ENCODE assay signal across 19 cellular contexts in genomic region chr15:35755237-35755802, GRCh38.
DNase-seq lines count a peak whose midpoint lies in the region; ATAC-seq and TF ChIP-seq lines count a peak whose summit lies in the region.
"Had no signal": no experiment of that assay in that cellular context is flagged by ENCODE, and none has a peak within 500 bp of the region (broad histone marks: within the 10 kb centered on the region; RNA-seq: fewer than 3 reads in every experiment).

No MANE protein-coding gene starts in this region.

- WGBS in SK-N-SH (ENCODE audit: low lambda C conversion rate) = 70% methylated on average over 2 of the region's 2 CpGs

- no peaks in the 10 kb centered on the region for H3K27me3 Mint-ChIP-seq in mesothelial cell of epicardium (ENCODE audit: low read depth)

- H2AFZ ChIP-seq in SK-N-SH (ENCODE audit: low read depth) = no peak overlapping the region
- H2AFZ ChIP-seq: PC-9 had no signal

- no peaks in the 10 kb centered on the region for H3K9me3 Mint-ChIP-seq in mesothelial cell of epicardium
- H3K9me3 Mint-ChIP-seq: CD4-positive, alpha-beta memory T cell had no signal

- peaks cover 2% of the 10 kb centered on the region for H3K36me3 Mint-ChIP-seq in mesothelial cell of epicardium
- H3K36me3 Mint-ChIP-seq: CD4-positive, alpha-beta memory T cell had no signal

- no peaks in the 10 kb centered on the region for H3K79me2 ChIP-seq in SK-N-SH (ENCODE audit: insufficient read depth)

- CTCF ChIA-PET in SK-N-SH (lab: Yijun Ruan, JAX) = interaction anchor here (0.7 to 1.1 kb wide), 5 partner anchors 11 to 746 kb away, joined by 3 to 5 read pairs (median 3); no protein-coding TSS in a partner anchor

- peak overlapping the region; percentile 55 for H3K27ac Mint-ChIP-seq in mesothelial cell of epicardium
- H3K27ac Mint-ChIP-seq: CD4-positive, alpha-beta memory T cell had no signal

- POLR2A ChIA-PET in SK-N-SH (lab: Yijun Ruan, JAX) = no interaction called here

- no peak overlapping the region for H3K4me3 ChIP-seq in SK-N-SH (ENCODE audit: low read depth in 2 of 2, low read length in 1 of 2)
- H3K4me3 ChIP-seq: PC-9 had no signal

- no peak for TF ChIP-seq CTCF in SK-N-SH (IDR thresholded peaks at IDR 0.05)
- no peak for TF ChIP-seq CTCF in mesothelial cell of epicardium (IDR thresholded peaks at IDR 0.05; ENCODE audit: unreplicated experiment)

- H3K9me2 ChIP-seq in SK-N-SH = no peaks in the 10 kb centered on the region

- no peaks in the 10 kb centered on the region for H3K9me3 ChIP-seq in SK-N-SH
- H3K9me3 ChIP-seq: BE2C had no signal

- H3K4me3 Mint-ChIP-seq in mesothelial cell of epicardium = no peak overlapping the region
- H3K4me3 Mint-ChIP-seq: CD4-positive, alpha-beta memory T cell had no signal

- TF ChIP-seq EP300 in SK-N-SH (IDR thresholded peaks at IDR 0.05; ENCODE audit: borderline replicate concordance in 1 of 2, low read depth in 1 of 2, low read length in 1 of 2) = no peak

- DNase-seq in SK-N-SH (no peak), amniotic epithelial cell (ENCODE audit: low read depth) (peak; percentile 40), mesothelial cell of epicardium (ENCODE audit: low spot score in 2 of 2, unreplicated experiment in 2 of 2) (no peak), NK-92 (lab: John Stamatoyannopoulos, UW; ENCODE audit: unreplicated experiment) (no peak), substantia nigra (lab: John Stamatoyannopoulos, UW) (no peak)
- DNase-seq in activated T-cell treated with anti-CD3 and anti-CD28 coated beads, Interleukin-2, amount 50 U/mL, for 48 hours = no peak
- no peak for DNase-seq in activated CD4-positive, alpha-beta T cell treated with anti-CD3 and anti-CD28 coated beads, Interleukin-2, amount 50 U/mL, for 48 hours
- DNase-seq: BE2C; CD4-positive, alpha-beta memory T cell; H7; KG1; NCI-H1417; NCI-H187 treated with DMSO at 0.1 percent for 48 hours; NCI-H2227 treated with DMSO at 0.1 percent for 48 hours; NCI-H510A treated with DMSO at 0.1 percent for 48 hours; NCI-H774; PC-9 had no signal

- H3K9ac ChIP-seq in SK-N-SH = no peak overlapping the region

- no peaks in the 10 kb centered on the region for H3F3A ChIP-seq in SK-N-SH (replicated peaks; ENCODE audit: insufficient read depth)

- peak; percentile 20; the same call in 2 of the 3 replicates for ATAC-seq in SK-N-SH treated with all-trans-retinoic acid at 6 μM for 48 hours

- H3K27ac ChIP-seq in SK-N-SH (ENCODE audit: low read depth in 2 of 2, low read length in 1 of 2) (peak overlapping the region in 1 of 2 experiments; percentile 53; a peak in 2 of 4 replicates), substantia nigra (ENCODE audit: low read depth, low read length, poor library complexity, severe bottlenecking) (no peak overlapping the region)
- H3K27ac ChIP-seq: 22Rv1, PC-9 had no signal

- H3K27me3 ChIP-seq in SK-N-SH (ENCODE audit: insufficient read depth) = no peaks in the 10 kb centered on the region
- H3K27me3 ChIP-seq: BE2C had no signal

- no peaks in the 10 kb centered on the region for H3K36me3 ChIP-seq in SK-N-SH (replicated peaks in 1 of 2; ENCODE audit: control insufficient read depth in 1 of 2, insufficient read depth in 2 of 2, low read length in 1 of 2)
- H3K36me3 ChIP-seq: BE2C had no signal

- peaks cover 72% of the 10 kb centered on the region for H3K4me1 Mint-ChIP-seq in mesothelial cell of epicardium

- no peak overlapping the region for H3K4me2 ChIP-seq in SK-N-SH
- H3K4me2 ChIP-seq: PC-9 had no signal

- H4K20me1 ChIP-seq in SK-N-SH (ENCODE audit: insufficient read depth) = no peaks in the 10 kb centered on the region

- no peak for TF ChIP-seq RAD21 in SK-N-SH (IDR thresholded peaks at IDR 0.05; ENCODE audit: low read length)

- H3K4me1 ChIP-seq in SK-N-SH (ENCODE audit: control insufficient read depth in 1 of 2, insufficient read depth in 2 of 2, low read depth in 1 of 2, low read length in 1 of 2) = peaks cover 0 to 19% of the 10 kb centered on the region in 2 experiments; a peak in 3 of 4 replicates
- H3K4me1 ChIP-seq: BE2C had no signal

TF ChIP-seq in SK-N-SH treated with all-trans-retinoic acid at 6 μM for 48 hours, 23 proteins besides CTCF, POLR2A, EP300 and RAD21 (continues in another document):
- no peak for TF ChIP-seq SNAI2 (CRISPR knock-in tag; IDR thresholded peaks at IDR 0.05)
- no peak for TF ChIP-seq CREB5 (CRISPR knock-in tag; IDR thresholded peaks at IDR 0.05; ENCODE audit: low read depth)
- no peak for TF ChIP-seq PPARA (CRISPR knock-in tag; IDR thresholded peaks at IDR 0.05; ENCODE audit: borderline replicate concordance)
- TF ChIP-seq ISL1 (CRISPR knock-in tag; IDR thresholded peaks at IDR 0.05) = no peak
- no peak for TF ChIP-seq TOX (CRISPR knock-in tag; IDR thresholded peaks at IDR 0.05; ENCODE audit: borderline replicate concordance)
- no peak for TF ChIP-seq BACH2 (CRISPR knock-in tag; IDR thresholded peaks at IDR 0.05; ENCODE audit: borderline replicate concordance)
- TF ChIP-seq TCF4 (CRISPR knock-in tag; IDR thresholded peaks at IDR 0.05; ENCODE audit: borderline replicate concordance) = no peak
- TF ChIP-seq ZNF8 (CRISPR knock-in tag; IDR thresholded peaks at IDR 0.05) = no peak
- no peak for TF ChIP-seq ZNF70 (CRISPR knock-in tag; IDR thresholded peaks at IDR 0.05)
- TF ChIP-seq CSDC2 (CRISPR knock-in tag; IDR thresholded peaks at IDR 0.05) = no peak
- no peak for TF ChIP-seq OSR1 (CRISPR knock-in tag; IDR thresholded peaks at IDR 0.05)
- no peak for TF ChIP-seq ZNF565 (CRISPR knock-in tag; conservative IDR thresholded peaks at IDR 0.05; ENCODE audit: low read depth)

TF ChIP-seq in SK-N-SH, 30 proteins besides CTCF, POLR2A, EP300 and RAD21:
- TF ChIP-seq PBX3 (IDR thresholded peaks at IDR 0.05) (no peak), FOSL2 (IDR thresholded peaks at IDR 0.05; ENCODE audit: borderline replicate concordance, low read depth) (no peak)
